16 cellular contexts compared by ENCODE assay signal in the genomic region with DNA sequence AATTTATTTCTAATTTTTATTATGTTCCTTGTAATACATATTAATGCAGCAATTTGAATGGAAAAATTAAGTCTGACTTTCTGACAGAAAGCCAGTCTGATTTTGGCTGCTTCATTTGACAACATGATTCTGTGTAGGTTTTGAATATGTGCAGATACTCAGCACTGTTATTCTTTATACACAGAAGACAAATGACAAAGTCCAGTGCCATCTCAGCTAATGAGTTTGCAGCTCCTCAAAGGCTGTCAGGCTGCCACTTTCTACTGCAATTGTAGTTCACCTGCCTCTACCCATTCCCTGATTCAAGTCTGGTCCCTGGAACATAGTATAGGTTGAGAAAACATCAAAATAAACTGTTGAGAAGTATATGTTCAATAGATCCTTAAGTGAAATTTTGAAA.
"Had no signal": no experiment of that assay in that cellular context is flagged by ENCODE, and none has a peak within 500 bp of the region (broad histone marks: within the 10 kb centered on the region; RNA-seq: fewer than 3 reads in every experiment).

No MANE protein-coding gene starts in this region.

- ATAC-seq: activated CD4-positive, CD25-positive, alpha-beta regulatory T cell treated with anti-CD3 and anti-CD28 coated beads, Interleukin-2, amount 50 U/mL, for 24 hours; activated naive CD8-positive, alpha-beta T cell treated with anti-CD3 and anti-CD28 coated beads, Interleukin-2, amount 50 U/mL, for 24 hours; activated T-helper 17 cell treated with anti-CD3 and anti-CD28 coated beads, Interleukin-2, amount 50 U/mL, for 72 hours; foreskin keratinocyte; natural killer cell treated with Interleukin-12 subunit alpha and Interleukin-12 subunit beta and Interleukin-15 and Interleukin-18, amount 100 ng/mL, for 72 hours; stimulated activated naive B cell treated with anti-CD40 and anti-IgM and Interleukin-4, amounts not matched to agents 10 μg/mL and 1 μg/mL and 100 μg/mL, for 72 hours had no signal

- H3K27me3 ChIP-seq: foreskin keratinocyte, transverse colon had no signal

- H3K9me3 ChIP-seq: transverse colon had no signal

- H3K4me3 ChIP-seq: transverse colon had no signal

- H3K27ac ChIP-seq: foreskin keratinocyte had no signal

- DNase-seq: activated naive CD4-positive, alpha-beta T cell treated with Interleukin-2 at 50 U/mL for 16 hours; activated naive CD8-positive, alpha-beta T cell treated with anti-CD3 and anti-CD28 coated beads, Interleukin-2, amount 50 U/mL, for 24 hours; aorta; effector memory CD4-positive, alpha-beta T cell; foreskin keratinocyte; head of caudate nucleus; immature natural killer cell; nucleus accumbens; stimulated activated CD4-positive, alpha-beta T cell treated with anti-CD3 and anti-CD28 coated beads, Interleukin-15, amount 100 ng/mL, for 24 hours; stimulated activated CD4-positive, alpha-beta T cell treated with anti-CD3 and anti-CD28 coated beads, Interleukin-4, amount 100 ng/mL, for 1 hour; stimulated activated naive B cell treated with anti-CD40 and anti-IgM and Interleukin-4, amounts not matched to agents 10 μg/mL and 1 μg/mL and 100 μg/mL, for 72 hours; T-helper 9 cell; transverse colon had no signal
